Comparison of ENCODE assay signal across 1 cellular context in the genomic region with DNA sequence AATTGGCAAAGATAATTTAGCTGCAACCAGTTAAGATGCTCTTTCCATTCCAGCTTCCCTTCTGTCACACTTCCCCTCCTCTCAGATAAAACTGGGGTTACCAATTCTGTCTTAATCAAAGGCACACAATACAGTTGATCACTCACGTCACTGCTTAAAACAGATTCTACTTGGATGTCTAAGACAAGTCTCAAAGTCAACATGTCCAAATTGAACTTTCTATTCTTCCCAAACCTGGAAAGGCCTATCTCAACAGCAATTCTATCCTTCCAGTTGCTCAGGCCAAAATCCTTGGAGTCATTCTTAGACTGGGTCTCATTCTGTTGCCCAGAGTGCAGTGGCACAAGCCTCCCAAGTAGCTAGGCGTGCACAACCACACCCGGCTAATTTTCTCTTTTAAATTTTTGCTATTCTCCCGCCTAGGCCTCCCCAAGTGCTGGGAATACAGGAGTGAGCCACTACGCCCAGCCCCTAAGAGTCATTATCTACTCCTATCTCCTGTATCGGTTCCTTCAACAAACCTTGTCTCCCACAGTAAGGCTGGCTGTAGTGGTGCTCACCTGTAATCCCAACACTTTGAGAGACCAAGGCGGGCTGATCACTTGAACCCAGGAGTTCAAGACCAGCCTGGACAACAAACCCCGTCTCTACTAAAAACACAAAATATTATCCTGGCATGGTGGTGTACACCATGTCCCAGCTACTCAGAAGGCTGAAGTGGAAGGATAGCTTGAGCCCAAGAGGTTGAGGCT.
TF ChIP-seq lines count a peak whose summit lies in the region.

No MANE protein-coding gene starts in this region.

TF ChIP-seq in WTC11, 78 proteins besides CTCF, POLR2A, EP300 and RAD21 (continued from another document):
- TF ChIP-seq, protein P1, sequence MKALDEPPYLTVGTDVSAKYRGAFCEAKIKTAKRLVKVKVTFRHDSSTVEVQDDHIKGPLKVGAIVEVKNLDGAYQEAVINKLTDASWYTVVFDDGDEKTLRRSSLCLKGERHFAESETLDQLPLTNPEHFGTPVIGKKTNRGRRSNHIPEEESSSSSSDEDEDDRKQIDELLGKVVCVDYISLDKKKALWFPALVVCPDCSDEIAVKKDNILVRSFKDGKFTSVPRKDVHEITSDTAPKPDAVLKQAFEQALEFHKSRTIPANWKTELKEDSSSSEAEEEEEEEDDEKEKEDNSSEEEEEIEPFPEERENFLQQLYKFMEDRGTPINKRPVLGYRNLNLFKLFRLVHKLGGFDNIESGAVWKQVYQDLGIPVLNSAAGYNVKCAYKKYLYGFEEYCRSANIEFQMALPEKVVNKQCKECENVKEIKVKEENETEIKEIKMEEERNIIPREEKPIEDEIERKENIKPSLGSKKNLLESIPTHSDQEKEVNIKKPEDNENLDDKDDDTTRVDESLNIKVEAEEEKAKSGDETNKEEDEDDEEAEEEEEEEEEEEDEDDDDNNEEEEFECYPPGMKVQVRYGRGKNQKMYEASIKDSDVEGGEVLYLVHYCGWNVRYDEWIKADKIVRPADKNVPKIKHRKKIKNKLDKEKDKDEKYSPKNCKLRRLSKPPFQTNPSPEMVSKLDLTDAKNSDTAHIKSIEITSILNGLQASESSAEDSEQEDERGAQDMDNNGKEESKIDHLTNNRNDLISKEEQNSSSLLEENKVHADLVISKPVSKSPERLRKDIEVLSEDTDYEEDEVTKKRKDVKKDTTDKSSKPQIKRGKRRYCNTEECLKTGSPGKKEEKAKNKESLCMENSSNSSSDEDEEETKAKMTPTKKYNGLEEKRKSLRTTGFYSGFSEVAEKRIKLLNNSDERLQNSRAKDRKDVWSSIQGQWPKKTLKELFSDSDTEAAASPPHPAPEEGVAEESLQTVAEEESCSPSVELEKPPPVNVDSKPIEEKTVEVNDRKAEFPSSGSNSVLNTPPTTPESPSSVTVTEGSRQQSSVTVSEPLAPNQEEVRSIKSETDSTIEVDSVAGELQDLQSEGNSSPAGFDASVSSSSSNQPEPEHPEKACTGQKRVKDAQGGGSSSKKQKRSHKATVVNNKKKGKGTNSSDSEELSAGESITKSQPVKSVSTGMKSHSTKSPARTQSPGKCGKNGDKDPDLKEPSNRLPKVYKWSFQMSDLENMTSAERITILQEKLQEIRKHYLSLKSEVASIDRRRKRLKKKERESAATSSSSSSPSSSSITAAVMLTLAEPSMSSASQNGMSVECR (CRISPR knock-in tag; IDR thresholded peaks at IDR 0.05; ENCODE audit: borderline replicate concordance), result no peak
- no peak for TF ChIP-seq NFE2L1 (CRISPR knock-in tag; IDR thresholded peaks at IDR 0.05)
- no peak for TF ChIP-seq ESRRA (CRISPR knock-in tag; IDR thresholded peaks at IDR 0.05; ENCODE audit: borderline replicate concordance)
- TF ChIP-seq ZNF416 (CRISPR knock-in tag; IDR thresholded peaks at IDR 0.05), result peak; percentile 65; the same call in 1 of the 2 replicates
- TF ChIP-seq, protein P2, sequence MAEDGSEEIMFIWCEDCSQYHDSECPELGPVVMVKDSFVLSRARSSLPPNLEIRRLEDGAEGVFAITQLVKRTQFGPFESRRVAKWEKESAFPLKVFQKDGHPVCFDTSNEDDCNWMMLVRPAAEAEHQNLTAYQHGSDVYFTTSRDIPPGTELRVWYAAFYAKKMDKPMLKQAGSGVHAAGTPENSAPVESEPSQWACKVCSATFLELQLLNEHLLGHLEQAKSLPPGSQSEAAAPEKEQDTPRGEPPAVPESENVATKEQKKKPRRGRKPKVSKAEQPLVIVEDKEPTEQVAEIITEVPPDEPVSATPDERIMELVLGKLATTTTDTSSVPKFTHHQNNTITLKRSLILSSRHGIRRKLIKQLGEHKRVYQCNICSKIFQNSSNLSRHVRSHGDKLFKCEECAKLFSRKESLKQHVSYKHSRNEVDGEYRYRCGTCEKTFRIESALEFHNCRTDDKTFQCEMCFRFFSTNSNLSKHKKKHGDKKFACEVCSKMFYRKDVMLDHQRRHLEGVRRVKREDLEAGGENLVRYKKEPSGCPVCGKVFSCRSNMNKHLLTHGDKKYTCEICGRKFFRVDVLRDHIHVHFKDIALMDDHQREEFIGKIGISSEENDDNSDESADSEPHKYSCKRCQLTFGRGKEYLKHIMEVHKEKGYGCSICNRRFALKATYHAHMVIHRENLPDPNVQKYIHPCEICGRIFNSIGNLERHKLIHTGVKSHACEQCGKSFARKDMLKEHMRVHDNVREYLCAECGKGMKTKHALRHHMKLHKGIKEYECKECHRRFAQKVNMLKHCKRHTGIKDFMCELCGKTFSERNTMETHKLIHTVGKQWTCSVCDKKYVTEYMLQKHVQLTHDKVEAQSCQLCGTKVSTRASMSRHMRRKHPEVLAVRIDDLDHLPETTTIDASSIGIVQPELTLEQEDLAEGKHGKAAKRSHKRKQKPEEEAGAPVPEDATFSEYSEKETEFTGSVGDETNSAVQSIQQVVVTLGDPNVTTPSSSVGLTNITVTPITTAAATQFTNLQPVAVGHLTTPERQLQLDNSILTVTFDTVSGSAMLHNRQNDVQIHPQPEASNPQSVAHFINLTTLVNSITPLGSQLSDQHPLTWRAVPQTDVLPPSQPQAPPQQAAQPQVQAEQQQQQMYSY (CRISPR knock-in tag; IDR thresholded peaks at IDR 0.05), result no peak
- TF ChIP-seq RORB (CRISPR knock-in tag; IDR thresholded peaks at IDR 0.05), result no peak
